26 cellular contexts compared by ENCODE assay signal in the genomic region with DNA sequence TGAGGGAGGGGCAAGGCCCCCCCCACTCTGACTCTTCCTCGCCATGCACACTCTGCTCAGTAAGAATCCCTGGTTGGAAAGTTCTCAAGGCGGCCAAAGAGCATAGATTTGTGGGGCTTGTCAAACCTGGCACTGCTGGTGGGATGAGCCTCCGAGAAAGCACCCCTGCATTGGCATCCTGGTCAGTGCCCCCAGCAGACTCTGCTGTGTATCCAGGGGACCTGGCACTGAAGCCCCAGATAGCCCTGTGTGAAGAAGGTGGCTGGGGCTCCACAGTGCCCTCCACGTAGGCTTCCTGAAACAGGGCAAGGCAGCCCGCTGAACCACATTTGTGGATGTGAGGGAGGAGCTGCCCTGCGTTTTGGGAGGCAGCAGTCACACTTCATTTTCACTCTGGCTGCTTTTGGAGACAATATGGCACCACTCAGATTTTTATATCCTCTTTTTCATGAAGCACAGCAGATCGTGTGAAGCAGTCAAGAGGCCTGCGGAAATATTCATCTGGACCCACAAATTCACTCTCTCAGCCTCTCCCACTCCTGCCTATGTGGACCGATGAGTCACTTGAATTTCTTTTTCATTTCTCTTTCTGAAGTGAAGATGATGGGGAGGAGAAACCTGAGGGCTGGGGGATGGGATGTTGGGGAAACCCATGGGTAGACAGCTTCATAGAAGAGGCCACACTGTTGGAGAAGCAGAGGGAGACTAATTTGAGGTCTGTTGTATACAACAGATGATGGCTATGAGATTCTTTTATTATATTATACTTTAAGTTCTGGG.
DNase-seq lines count a peak whose midpoint lies in the region; ATAC-seq, FAIRE-seq and TF ChIP-seq lines count a peak whose summit lies in the region.
"Had no signal": no experiment of that assay in that cellular context is flagged by ENCODE, and none has a peak within 500 bp of the region (broad histone marks: within the 10 kb centered on the region; RNA-seq: fewer than 3 reads in every experiment).

No MANE protein-coding gene starts in this region.

- intact Hi-C loops in GM12878 (cut with micrococcal nuclease; ENCODE audit: unreplicated experiment), result loop anchor here (5.0 kb wide), 1 partner anchor 62 kb away; no protein-coding TSS in a partner anchor

- POLR2A ChIA-PET in GM12878 (lab: Charles Lee), result no interaction called here

- SMC1A ChIA-PET in GM12878 (lab: Charles Lee; ENCODE audit: uncharacterized antibody, unreplicated experiment), result no interaction called here

- H3K79me2 ChIP-seq in GM12878 (ENCODE audit: control insufficient read depth, insufficient read depth, low read length), result no peaks in the 10 kb centered on the region

- CTCF ChIA-PET in GM12878 (lab: Yijun Ruan, JAX), result interaction anchor here (6.7 kb wide), 1 partner anchor 86 kb away, joined by 37 read pairs; no protein-coding TSS in a partner anchor

- no peak overlapping the region for H2AFZ ChIP-seq in GM12878 (ENCODE audit: control insufficient read depth, low read depth, low read length)

- H4K20me1 ChIP-seq in GM12878 (ENCODE audit: control insufficient read depth, insufficient read depth), result no peaks in the 10 kb centered on the region

- BruUV-seq in GM12878 (replicated peaks; lab: Mats Ljungman, UMichigan), result no TSS peak

- no peak overlapping the region for H3K9ac ChIP-seq in GM12878 (ENCODE audit: control insufficient read depth, insufficient read depth, low read length)

- TF ChIP-seq CTCF in GM12878 (IDR thresholded peaks at IDR 0.05 in 2 of 3, conservative IDR thresholded peaks at IDR 0.05 in 1 of 3; ENCODE audit: control insufficient read depth in 2 of 3, extremely low read depth in 1 of 3, insufficient read depth in 1 of 3, low read depth in 3 of 3, low read length in 3 of 3), result no peak

- TF ChIP-seq RAD21 in GM12878 (IDR thresholded peaks at IDR 0.05; ENCODE audit: insufficient read depth, low read depth, low read length), result no peak

- no peaks in the 10 kb centered on the region; the same call in 2 of the 3 replicates for H3K9me3 ChIP-seq in GM12878 (replicated peaks; ENCODE audit: control insufficient read depth, insufficient read depth, low read length)
- H3K9me3 ChIP-seq: adrenal gland, HAP-1, SJSA1, vagina had no signal

- no peak for TF ChIP-seq POLR2A in GM12878 (IDR thresholded peaks at IDR 0.05; ENCODE audit: low read depth, low read length)

- RAD21 ChIA-PET in GM12878 (lab: Charles Lee; ENCODE audit: unreplicated experiment), result interaction anchor here (1.0 kb wide), 1 partner anchor 37 kb away, joined by 3 read pairs; no protein-coding TSS in a partner anchor

- 26% methylated on average over 9 of the region's 9 CpGs for WGBS in GM12878 (ENCODE audit: insufficient coverage, insufficient replicate concordance, low lambda C conversion rate, missing lambda C conversion rate)

- H3K36me3 ChIP-seq in GM12878 (ENCODE audit: control insufficient read depth in 2 of 2, insufficient read depth in 2 of 2, low read length in 1 of 2), result no peaks in the 10 kb centered on the region
- H3K36me3 ChIP-seq: adrenal gland, HAP-1, SJSA1, spleen, vagina had no signal

- no peak overlapping the region for H3K4me3 ChIP-seq in GM12878
- H3K4me3 ChIP-seq: adrenal gland, HAP-1, SJSA1, spleen, vagina had no signal

- 0 out of 4 replicates have a peak, but pooled peaks cover 0 to 4% of the 10 kb centered on the region in 2 experiments for H3K27me3 ChIP-seq in GM12878 (replicated peaks in 1 of 2; ENCODE audit: control insufficient read depth in 2 of 2, insufficient read depth in 2 of 2, low read length in 1 of 2)
- H3K27me3 ChIP-seq: adrenal gland, SJSA1, spleen, vagina had no signal

- no peak for TF ChIP-seq EP300 in GM12878 (IDR thresholded peaks at IDR 0.05; ENCODE audit: borderline replicate concordance in 1 of 2, control insufficient read depth in 1 of 2, low read depth in 2 of 2, low read length in 2 of 2)

- no peak overlapping the region for H3K4me2 ChIP-seq in GM12878 (ENCODE audit: control insufficient read depth, insufficient read depth)

- no peaks in the 10 kb centered on the region for H3K4me1 ChIP-seq in GM12878 (ENCODE audit: control insufficient read depth, insufficient read depth, low read length)
- H3K4me1 ChIP-seq: adrenal gland, SJSA1, vagina had no signal

- ATAC-seq in GM12878, result peak; percentile 20
- ATAC-seq: left cardiac atrium; naive thymus-derived CD8-positive, alpha-beta T cell had no signal

- no peak overlapping the region for H3K27ac ChIP-seq in GM12878 (ENCODE audit: control insufficient read depth, insufficient read depth)
- H3K27ac ChIP-seq: adrenal gland, C4-2B, SJSA1, spleen, vagina, VCaP had no signal

- peak; percentile 52 to 63 for DNase-seq in activated CD4-positive, alpha-beta T cell treated with anti-CD3 and anti-CD28 coated beads, Interleukin-2, amount 50 U/mL, for 48 hours
- DNase-seq in activated CD4-positive, alpha-beta T cell treated with anti-CD3 and anti-CD28 coated beads, Interleukin-2, amount 50 U/mL, for 1 hour, result no peak
- DNase-seq in MV-4-11 (lab: John Stamatoyannopoulos, UW) (peak; percentile 35), GM12878 (ENCODE audit: low read depth, low spot score) (no peak), G401 (ENCODE audit: low spot score) (no peak), Ammon's horn (ENCODE audit: low spot score) (no peak), AG08396 (ENCODE audit: low spot score) (no peak)
- peak; percentile 44 for DNase-seq in stimulated activated CD8-positive, alpha-beta memory T cell treated with anti-CD3 and anti-CD28 coated beads, Interleukin-4, amount 100 ng/mL, for 48 hours
- DNase-seq: ACHN; activated CD8-positive, alpha-beta memory T cell treated with anti-CD3 and anti-CD28 coated beads, Interleukin-2, amount 50 U/mL, for 4 hours; adrenal gland; cortex of kidney; left cardiac atrium; mesenchymal stem cell; naive thymus-derived CD8-positive, alpha-beta T cell; NCI-H1417; NCI-H510A; spleen had no signal

- in situ Hi-C loops in GM12878 (cut with MboI), result no loop called here
- in situ Hi-C loops in G401 (cut with HindIII; ENCODE audit: low sequenced_read_pairs), result no loop called here

- no peak for FAIRE-seq in GM12878 (lab: Jason Lieb, UNC)
- FAIRE-seq: bronchial epithelial cell, GM18507, RCC 7860 had no signal

TF ChIP-seq in GM12878, 131 proteins besides CTCF, POLR2A, EP300 and RAD21 (continues in another document):
- no peak for TF ChIP-seq PAX5 (IDR thresholded peaks at IDR 0.05; ENCODE audit: borderline replicate concordance, low read depth, low read length)
- TF ChIP-seq, protein P1, sequence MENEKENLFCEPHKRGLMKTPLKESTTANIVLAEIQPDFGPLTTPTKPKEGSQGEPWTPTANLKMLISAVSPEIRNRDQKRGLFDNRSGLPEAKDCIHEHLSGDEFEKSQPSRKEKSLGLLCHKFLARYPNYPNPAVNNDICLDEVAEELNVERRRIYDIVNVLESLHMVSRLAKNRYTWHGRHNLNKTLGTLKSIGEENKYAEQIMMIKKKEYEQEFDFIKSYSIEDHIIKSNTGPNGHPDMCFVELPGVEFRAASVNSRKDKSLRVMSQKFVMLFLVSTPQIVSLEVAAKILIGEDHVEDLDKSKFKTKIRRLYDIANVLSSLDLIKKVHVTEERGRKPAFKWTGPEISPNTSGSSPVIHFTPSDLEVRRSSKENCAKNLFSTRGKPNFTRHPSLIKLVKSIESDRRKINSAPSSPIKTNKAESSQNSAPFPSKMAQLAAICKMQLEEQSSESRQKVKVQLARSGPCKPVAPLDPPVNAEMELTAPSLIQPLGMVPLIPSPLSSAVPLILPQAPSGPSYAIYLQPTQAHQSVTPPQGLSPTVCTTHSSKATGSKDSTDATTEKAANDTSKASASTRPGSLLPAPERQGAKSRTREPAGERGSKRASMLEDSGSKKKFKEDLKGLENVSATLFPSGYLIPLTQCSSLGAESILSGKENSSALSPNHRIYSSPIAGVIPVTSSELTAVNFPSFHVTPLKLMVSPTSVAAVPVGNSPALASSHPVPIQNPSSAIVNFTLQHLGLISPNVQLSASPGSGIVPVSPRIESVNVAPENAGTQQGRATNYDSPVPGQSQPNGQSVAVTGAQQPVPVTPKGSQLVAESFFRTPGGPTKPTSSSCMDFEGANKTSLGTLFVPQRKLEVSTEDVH (IDR thresholded peaks at IDR 0.05; ENCODE audit: low read depth, partially characterized antibody), result no peak
- TF ChIP-seq EED (IDR thresholded peaks at IDR 0.05; ENCODE audit: low read depth), result 0 out of 2 replicates have a peak, but pooled peaks have one; percentile 14
- no peak for TF ChIP-seq CHD1 (IDR thresholded peaks at IDR 0.05; ENCODE audit: low read depth, low read length)
- peak; percentile 14; the same call in 1 of the 2 replicates for TF ChIP-seq JUNB (IDR thresholded peaks at IDR 0.05)
- TF ChIP-seq BACH1 (IDR thresholded peaks at IDR 0.05; ENCODE audit: borderline replicate concordance), result no peak
- TF ChIP-seq KLF5 (IDR thresholded peaks at IDR 0.05; ENCODE audit: partially characterized antibody), result no peak
- no peak for TF ChIP-seq BHLHE40 (IDR thresholded peaks at IDR 0.05; ENCODE audit: borderline replicate concordance in 1 of 2, low read depth in 2 of 2, low read length in 1 of 2)
- TF ChIP-seq, protein P2, sequence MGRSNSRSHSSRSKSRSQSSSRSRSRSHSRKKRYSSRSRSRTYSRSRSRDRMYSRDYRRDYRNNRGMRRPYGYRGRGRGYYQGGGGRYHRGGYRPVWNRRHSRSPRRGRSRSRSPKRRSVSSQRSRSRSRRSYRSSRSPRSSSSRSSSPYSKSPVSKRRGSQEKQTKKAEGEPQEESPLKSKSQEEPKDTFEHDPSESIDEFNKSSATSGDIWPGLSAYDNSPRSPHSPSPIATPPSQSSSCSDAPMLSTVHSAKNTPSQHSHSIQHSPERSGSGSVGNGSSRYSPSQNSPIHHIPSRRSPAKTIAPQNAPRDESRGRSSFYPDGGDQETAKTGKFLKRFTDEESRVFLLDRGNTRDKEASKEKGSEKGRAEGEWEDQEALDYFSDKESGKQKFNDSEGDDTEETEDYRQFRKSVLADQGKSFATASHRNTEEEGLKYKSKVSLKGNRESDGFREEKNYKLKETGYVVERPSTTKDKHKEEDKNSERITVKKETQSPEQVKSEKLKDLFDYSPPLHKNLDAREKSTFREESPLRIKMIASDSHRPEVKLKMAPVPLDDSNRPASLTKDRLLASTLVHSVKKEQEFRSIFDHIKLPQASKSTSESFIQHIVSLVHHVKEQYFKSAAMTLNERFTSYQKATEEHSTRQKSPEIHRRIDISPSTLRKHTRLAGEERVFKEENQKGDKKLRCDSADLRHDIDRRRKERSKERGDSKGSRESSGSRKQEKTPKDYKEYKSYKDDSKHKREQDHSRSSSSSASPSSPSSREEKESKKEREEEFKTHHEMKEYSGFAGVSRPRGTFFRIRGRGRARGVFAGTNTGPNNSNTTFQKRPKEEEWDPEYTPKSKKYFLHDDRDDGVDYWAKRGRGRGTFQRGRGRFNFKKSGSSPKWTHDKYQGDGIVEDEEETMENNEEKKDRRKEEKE (IDR thresholded peaks at IDR 0.05), result no peak

Comparison
In these comparisons a context has a peak if more than half of its experiments do, and no peak if none do; other contexts are left out.
1. DNase-seq: peak in activated CD4-positive, alpha-beta T cell treated with anti-CD3 and anti-CD28 coated beads, Interleukin-2, amount 50 U/mL, for 48 hours (2 of 2), MV-4-11 (single experiment) and stimulated activated CD8-positive, alpha-beta memory T cell treated with anti-CD3 and anti-CD28 coated beads, Interleukin-4, amount 100 ng/mL, for 48 hours (single experiment); none in activated CD4-positive, alpha-beta T cell treated with anti-CD3 and anti-CD28 coated beads, Interleukin-2, amount 50 U/mL, for 1 hour (single experiment), GM12878 (single experiment), G401 (single experiment), Ammon's horn (single experiment) and AG08396 (single experiment).